ENCODE assay signal across 8 cellular contexts in the genomic region with DNA sequence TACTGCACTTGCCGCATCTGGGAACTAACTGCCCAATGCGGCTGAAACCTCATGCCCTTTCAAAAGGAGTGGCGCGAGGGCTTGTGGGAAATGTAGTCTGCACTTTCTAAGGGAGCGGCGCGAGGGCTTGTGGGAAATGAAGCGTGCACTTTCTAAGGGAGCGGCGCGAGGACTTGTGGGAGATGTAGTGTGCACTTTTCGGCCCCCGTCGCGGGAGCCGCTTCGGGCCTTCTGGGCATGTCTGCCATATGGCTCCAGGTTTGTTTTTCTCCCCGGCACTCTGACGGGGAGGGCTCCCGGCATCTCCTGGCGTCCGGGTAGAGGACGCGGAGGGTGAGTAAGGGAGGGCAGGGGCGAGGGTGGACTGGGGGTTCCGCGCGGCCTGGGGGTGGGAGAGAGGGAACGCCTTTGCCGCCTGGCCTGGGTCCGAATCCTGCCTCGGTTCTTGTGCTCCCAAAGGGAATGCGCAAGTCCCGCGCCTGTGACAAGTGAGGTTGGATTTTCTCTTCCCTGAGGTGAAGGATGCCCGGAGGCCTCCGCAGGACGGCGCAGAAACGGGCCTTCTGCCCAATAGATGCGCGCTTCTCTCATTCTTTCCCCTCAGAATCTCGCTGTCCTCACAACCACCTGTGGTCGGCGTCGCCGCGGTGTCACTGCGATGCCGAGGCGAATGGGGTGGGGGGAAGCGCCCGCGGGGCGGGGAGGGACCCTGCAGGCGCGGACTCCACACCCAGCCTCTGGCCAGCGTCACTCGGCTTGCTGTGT. TPM values are rescaled to one million over a fixed set of nuclear protein-coding genes. Genes with fewer than 3 reads are reported as not detected.
DNase-seq lines count a peak whose midpoint lies in the region; ATAC-seq and TF ChIP-seq lines count a peak whose summit lies in the region.

A gene (plus strand): TSS at position 180 of the 765 bp plus-strand sequence. CDS start 2,281 bp downstream, outside the sequence.

- peaks cover 1% of the 10 kb centered on the region; the same call in 1 of the 2 replicates for H3K36me3 ChIP-seq in GM06990 (ENCODE audit: control insufficient read depth, insufficient read depth, low read length)
- H3K36me3 ChIP-seq in testis (ENCODE audit: low read depth, missing control alignments): no peaks in the 10 kb centered on the region

- peak within 1 kb of the TSS; percentile 84 to 92 for H3K27ac ChIP-seq in testis

- no peaks in the 10 kb centered on the region for H3K9me3 ChIP-seq in testis

- peaks cover 6% of the 10 kb centered on the region for H3K4me1 ChIP-seq in testis

- H3K4me3 Mint-ChIP-seq in activated naive CD4-positive, alpha-beta T cell treated with anti-CD3 and anti-CD28 coated beads, Interleukin-2, amount 50 U/mL, for 24 hours: peak within 1 kb of the TSS; percentile 94

- 0% methylated on average over 25 to 59 of the region's 59 CpGs for WGBS in testis, 2 donors

- no peaks in the 10 kb centered on the region for H3K27me3 Mint-ChIP-seq in activated naive CD4-positive, alpha-beta T cell treated with anti-CD3 and anti-CD28 coated beads, Interleukin-2, amount 50 U/mL, for 24 hours

- peak within 1 kb of the TSS; percentile 90 for H3K27ac Mint-ChIP-seq in activated naive CD4-positive, alpha-beta T cell treated with anti-CD3 and anti-CD28 coated beads, Interleukin-2, amount 50 U/mL, for 24 hours

- H3K4me1 Mint-ChIP-seq in activated naive CD4-positive, alpha-beta T cell treated with anti-CD3 and anti-CD28 coated beads, Interleukin-2, amount 50 U/mL, for 24 hours: peaks cover 36% of the 10 kb centered on the region

- no peaks in the 10 kb centered on the region for H3K27me3 ChIP-seq in GM06990 (replicated peaks; ENCODE audit: control insufficient read depth, insufficient read depth, low read length)
- H3K27me3 ChIP-seq in testis: no peaks in the 10 kb centered on the region

- ATAC-seq in HG02588 (IDR thresholded peaks at IDR 0.05; ENCODE audit: unreplicated experiment) (peak; percentile 95), SK-N-SH treated with all-trans-retinoic acid at 6 μM for 48 hours (peak; percentile 99), omental fat pad (ENCODE audit: low FRiP score) (peak; percentile 99)

- H3K36me3 Mint-ChIP-seq in activated naive CD4-positive, alpha-beta T cell treated with anti-CD3 and anti-CD28 coated beads, Interleukin-2, amount 50 U/mL, for 24 hours: peaks cover 32% of the 10 kb centered on the region

- DNase-seq in GM06990 (ENCODE audit: extremely low read depth, insufficient read length) (peak; percentile 86), NCI-H1092 (lab: John Stamatoyannopoulos, UW) (peak; percentile 91), glomerular endothelial cell (ENCODE audit: extremely low read depth, low read depth, low spot score) (peak; percentile 89), omental fat pad (ENCODE audit: low spot score) (peak; percentile 88), testis (peak; percentile 99)

- intact Hi-C loops in testis (cut with DNase I; ENCODE audit: low total_unique reads): no loop called here

- H3K4me3 ChIP-seq in GM06990 (replicated peaks; ENCODE audit: low read depth, low read length) (peak within 1 kb of the TSS; percentile 93), testis (peak within 1 kb of the TSS; percentile 84 to 94)

- no peak for TF ChIP-seq POLR2A in testis (IDR thresholded peaks at IDR 0.05)

- no peak for TF ChIP-seq CTCF in GM06990 (IDR thresholded peaks at IDR 0.05; ENCODE audit: insufficient read depth, low read length, poor library complexity, severe bottlenecking)
- no peak for TF ChIP-seq CTCF in omental fat pad (IDR thresholded peaks at IDR 0.05)
- TF ChIP-seq CTCF in testis (IDR thresholded peaks at IDR 0.05): no peak

- H3K9me3 Mint-ChIP-seq in activated naive CD4-positive, alpha-beta T cell treated with anti-CD3 and anti-CD28 coated beads, Interleukin-2, amount 50 U/mL, for 24 hours: peaks cover 4% of the 10 kb centered on the region

TF ChIP-seq in SK-N-SH treated with all-trans-retinoic acid at 6 μM for 48 hours, 23 proteins besides CTCF, POLR2A, EP300 and RAD21 (continues in another document):
- TF ChIP-seq ZNF8 (CRISPR knock-in tag; IDR thresholded peaks at IDR 0.05) (no peak), TCF4 (CRISPR knock-in tag; IDR thresholded peaks at IDR 0.05; ENCODE audit: borderline replicate concordance) (no peak), PPARA (CRISPR knock-in tag; IDR thresholded peaks at IDR 0.05; ENCODE audit: borderline replicate concordance) (no peak), CSDC2 (CRISPR knock-in tag; IDR thresholded peaks at IDR 0.05) (no peak), ZFP3 (CRISPR knock-in tag; IDR thresholded peaks at IDR 0.05) (no peak), ZC3H10 (CRISPR knock-in tag; IDR thresholded peaks at IDR 0.05) (no peak), ESRRG (CRISPR knock-in tag; IDR thresholded peaks at IDR 0.05) (no peak), ZNF70 (CRISPR knock-in tag; IDR thresholded peaks at IDR 0.05) (no peak), ARNTL (CRISPR knock-in tag; IDR thresholded peaks at IDR 0.05; ENCODE audit: borderline replicate concordance, low read depth) (no peak), RARB (CRISPR knock-in tag; IDR thresholded peaks at IDR 0.05) (no peak), OSR1 (CRISPR knock-in tag; IDR thresholded peaks at IDR 0.05) (no peak), SNAI2 (CRISPR knock-in tag; IDR thresholded peaks at IDR 0.05) (no peak), BACH2 (CRISPR knock-in tag; IDR thresholded peaks at IDR 0.05; ENCODE audit: borderline replicate concordance) (no peak)
- TF ChIP-seq, protein P1, sequence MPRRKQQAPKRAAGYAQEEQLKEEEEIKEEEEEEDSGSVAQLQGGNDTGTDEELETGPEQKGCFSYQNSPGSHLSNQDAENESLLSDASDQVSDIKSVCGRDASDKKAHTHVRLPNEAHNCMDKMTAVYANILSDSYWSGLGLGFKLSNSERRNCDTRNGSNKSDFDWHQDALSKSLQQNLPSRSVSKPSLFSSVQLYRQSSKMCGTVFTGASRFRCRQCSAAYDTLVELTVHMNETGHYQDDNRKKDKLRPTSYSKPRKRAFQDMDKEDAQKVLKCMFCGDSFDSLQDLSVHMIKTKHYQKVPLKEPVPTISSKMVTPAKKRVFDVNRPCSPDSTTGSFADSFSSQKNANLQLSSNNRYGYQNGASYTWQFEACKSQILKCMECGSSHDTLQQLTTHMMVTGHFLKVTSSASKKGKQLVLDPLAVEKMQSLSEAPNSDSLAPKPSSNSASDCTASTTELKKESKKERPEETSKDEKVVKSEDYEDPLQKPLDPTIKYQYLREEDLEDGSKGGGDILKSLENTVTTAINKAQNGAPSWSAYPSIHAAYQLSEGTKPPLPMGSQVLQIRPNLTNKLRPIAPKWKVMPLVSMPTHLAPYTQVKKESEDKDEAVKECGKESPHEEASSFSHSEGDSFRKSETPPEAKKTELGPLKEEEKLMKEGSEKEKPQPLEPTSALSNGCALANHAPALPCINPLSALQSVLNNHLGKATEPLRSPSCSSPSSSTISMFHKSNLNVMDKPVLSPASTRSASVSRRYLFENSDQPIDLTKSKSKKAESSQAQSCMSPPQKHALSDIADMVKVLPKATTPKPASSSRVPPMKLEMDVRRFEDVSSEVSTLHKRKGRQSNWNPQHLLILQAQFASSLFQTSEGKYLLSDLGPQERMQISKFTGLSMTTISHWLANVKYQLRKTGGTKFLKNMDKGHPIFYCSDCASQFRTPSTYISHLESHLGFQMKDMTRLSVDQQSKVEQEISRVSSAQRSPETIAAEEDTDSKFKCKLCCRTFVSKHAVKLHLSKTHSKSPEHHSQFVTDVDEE (CRISPR knock-in tag; IDR thresholded peaks at IDR 0.05): no peak
- TF ChIP-seq, protein P2, sequence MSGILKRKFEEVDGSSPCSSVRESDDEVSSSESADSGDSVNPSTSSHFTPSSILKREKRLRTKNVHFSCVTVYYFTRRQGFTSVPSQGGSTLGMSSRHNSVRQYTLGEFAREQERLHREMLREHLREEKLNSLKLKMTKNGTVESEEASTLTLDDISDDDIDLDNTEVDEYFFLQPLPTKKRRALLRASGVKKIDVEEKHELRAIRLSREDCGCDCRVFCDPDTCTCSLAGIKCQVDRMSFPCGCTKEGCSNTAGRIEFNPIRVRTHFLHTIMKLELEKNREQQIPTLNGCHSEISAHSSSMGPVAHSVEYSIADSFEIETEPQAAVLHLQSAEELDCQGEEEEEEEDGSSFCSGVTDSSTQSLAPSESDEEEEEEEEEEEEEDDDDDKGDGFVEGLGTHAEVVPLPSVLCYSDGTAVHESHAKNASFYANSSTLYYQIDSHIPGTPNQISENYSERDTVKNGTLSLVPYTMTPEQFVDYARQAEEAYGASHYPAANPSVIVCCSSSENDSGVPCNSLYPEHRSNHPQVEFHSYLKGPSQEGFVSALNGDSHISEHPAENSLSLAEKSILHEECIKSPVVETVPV (CRISPR knock-in tag; IDR thresholded peaks at IDR 0.05): no peak
- TF ChIP-seq, protein P3, sequence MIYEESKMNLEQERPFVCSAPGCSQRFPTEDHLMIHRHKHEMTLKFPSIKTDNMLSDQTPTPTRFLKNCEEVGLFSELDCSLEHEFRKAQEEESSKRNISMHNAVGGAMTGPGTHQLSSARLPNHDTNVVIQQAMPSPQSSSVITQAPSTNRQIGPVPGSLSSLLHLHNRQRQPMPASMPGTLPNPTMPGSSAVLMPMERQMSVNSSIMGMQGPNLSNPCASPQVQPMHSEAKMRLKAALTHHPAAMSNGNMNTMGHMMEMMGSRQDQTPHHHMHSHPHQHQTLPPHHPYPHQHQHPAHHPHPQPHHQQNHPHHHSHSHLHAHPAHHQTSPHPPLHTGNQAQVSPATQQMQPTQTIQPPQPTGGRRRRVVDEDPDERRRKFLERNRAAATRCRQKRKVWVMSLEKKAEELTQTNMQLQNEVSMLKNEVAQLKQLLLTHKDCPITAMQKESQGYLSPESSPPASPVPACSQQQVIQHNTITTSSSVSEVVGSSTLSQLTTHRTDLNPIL (CRISPR knock-in tag; IDR thresholded peaks at IDR 0.05; ENCODE audit: low read depth): no peak
- TF ChIP-seq, protein P4, sequence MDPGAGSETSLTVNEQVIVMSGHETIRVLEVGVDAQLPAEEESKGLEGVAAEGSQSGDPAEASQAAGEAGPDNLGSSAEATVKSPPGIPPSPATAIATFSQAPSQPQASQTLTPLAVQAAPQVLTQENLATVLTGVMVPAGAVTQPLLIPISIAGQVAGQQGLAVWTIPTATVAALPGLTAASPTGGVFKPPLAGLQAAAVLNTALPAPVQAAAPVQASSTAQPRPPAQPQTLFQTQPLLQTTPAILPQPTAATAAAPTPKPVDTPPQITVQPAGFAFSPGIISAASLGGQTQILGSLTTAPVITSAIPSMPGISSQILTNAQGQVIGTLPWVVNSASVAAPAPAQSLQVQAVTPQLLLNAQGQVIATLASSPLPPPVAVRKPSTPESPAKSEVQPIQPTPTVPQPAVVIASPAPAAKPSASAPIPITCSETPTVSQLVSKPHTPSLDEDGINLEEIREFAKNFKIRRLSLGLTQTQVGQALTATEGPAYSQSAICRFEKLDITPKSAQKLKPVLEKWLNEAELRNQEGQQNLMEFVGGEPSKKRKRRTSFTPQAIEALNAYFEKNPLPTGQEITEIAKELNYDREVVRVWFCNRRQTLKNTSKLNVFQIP (CRISPR knock-in tag; IDR thresholded peaks at IDR 0.05; ENCODE audit: borderline replicate concordance, low read depth): no peak

RNA-seq across cellular contexts. Expression of the gene that starts here (rescaled TPM):
- total RNA-seq in glomerular endothelial cell: 8.2 and 8.6 TPM in 2 replicates
- 10 to 100 TPM; 15.0 to 27.0 (median 20.7) TPM for total RNA-seq in omental fat pad
- total RNA-seq in testis: 10 to 100 TPM; 13.7 to 15.3 TPM
- 3.3 TPM for polyA plus RNA-seq in testis (ENCODE audit: insufficient read depth, low read depth, low replicate concordance)

Comparison
In these comparisons a context has a peak if more than half of its experiments do, and no peak if none do; other contexts are left out.
1. Peak in every context shown above with its lines: DNase-seq, ATAC-seq, H3K4me3 ChIP-seq and H3K27ac ChIP-seq.